Comparison of ENCODE assay signal across 8 cellular contexts in the genomic region with DNA sequence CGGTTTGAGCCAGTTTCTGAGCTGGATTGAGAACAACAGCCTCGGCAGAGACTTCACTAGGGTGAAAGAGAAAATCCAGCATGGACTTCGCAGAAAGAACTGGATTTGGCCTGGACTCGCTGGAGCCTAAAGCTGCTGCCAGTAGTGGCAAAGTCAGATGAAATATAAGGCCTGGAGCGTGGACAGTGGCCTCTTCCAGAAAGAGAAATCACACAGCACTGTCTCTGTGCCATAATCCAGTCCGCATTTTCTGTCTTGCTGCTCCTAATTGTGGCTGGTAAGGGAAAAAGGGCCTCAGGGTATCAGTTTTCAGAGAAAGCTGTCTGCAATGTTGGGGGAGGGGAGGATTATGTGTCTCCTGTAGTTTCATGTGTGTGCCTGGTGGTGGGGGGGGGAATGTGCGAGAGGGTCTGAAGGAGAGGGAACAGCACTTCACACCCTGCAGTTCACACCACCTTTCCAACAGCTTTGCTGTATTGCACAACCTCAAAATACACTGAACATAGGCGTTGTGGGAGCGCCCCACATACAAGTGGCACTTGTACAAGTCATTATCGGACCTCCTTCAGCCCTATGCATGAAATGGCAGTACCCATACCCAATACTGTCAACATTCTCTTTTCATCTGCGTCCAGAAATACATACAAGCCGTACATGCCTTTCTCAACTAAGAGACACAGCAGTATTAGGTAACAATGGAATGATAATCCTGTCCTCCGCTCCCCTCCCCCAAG.
DNase-seq lines count a peak whose midpoint lies in the region; ATAC-seq and TF ChIP-seq lines count a peak whose summit lies in the region.

No MANE protein-coding gene starts in this region.

- H3K36me3 ChIP-seq in ACC112 (ENCODE audit: insufficient read depth, low read length), result no peaks in the 10 kb centered on the region

- H3K27me3 Mint-ChIP-seq in activated CD8-positive, alpha-beta T cell treated with anti-CD3 and anti-CD28 coated beads for 36 hours, result no peaks in the 10 kb centered on the region

- TF ChIP-seq CTCF in activated CD8-positive, alpha-beta T cell treated with anti-CD3 and anti-CD28 coated beads for 36 hours (IDR thresholded peaks at IDR 0.05), result no peak

- ATAC-seq in GM18861 (IDR thresholded peaks at IDR 0.05; ENCODE audit: unreplicated experiment) (peak; percentile 67), HG03442 (IDR thresholded peaks at IDR 0.05; ENCODE audit: unreplicated experiment) (peak; percentile 52)
- ATAC-seq in activated CD8-positive, alpha-beta T cell treated with anti-CD3 and anti-CD28 coated beads for 36 hours, result peak; percentile 78

- peak overlapping the region; percentile 52 for H3K4me3 Mint-ChIP-seq in activated CD8-positive, alpha-beta T cell treated with anti-CD3 and anti-CD28 coated beads for 36 hours

- H3K27ac Mint-ChIP-seq in activated CD8-positive, alpha-beta T cell treated with anti-CD3 and anti-CD28 coated beads for 36 hours, result peak overlapping the region; percentile 92

- peaks cover 26% of the 10 kb centered on the region for H3K9me3 Mint-ChIP-seq in activated CD8-positive, alpha-beta T cell treated with anti-CD3 and anti-CD28 coated beads for 36 hours

- POLR2A ChIA-PET in activated CD8-positive, alpha-beta T cell treated with anti-CD3 and anti-CD28 coated beads for 36 hours (lab: Charles Lee), result interaction anchor here (0.6 to 2.3 kb wide), 8 partner anchors 16 to 195 kb away, joined by 3 to 13 read pairs (median 4); partner anchors contain the start of gene ATF7IP

- CTCF ChIA-PET in activated CD8-positive, alpha-beta T cell treated with anti-CD3 and anti-CD28 coated beads for 36 hours (lab: Charles Lee), result interaction anchor here (0.6 to 1.9 kb wide), 16 partner anchors 16 to 196 kb away, joined by 3 to 18 read pairs (median 4); partner anchors contain the start of gene ATF7IP

- peak overlapping the region; percentile 67 for H2AFZ ChIP-seq in ACC112 (ENCODE audit: low read length, unreplicated experiment)

- intact Hi-C loops in activated CD8-positive, alpha-beta T cell treated with anti-CD3 and anti-CD28 coated beads for 36 hours (cut with micrococcal nuclease), result loop anchor here (2.0 kb wide), 2 partner anchors 109 to 159 kb away; no protein-coding TSS in a partner anchor

- H3K27ac ChIP-seq in ACC112 (ENCODE audit: low read depth, low read length), result peak overlapping the region; percentile 97

- H3K36me3 Mint-ChIP-seq in activated CD8-positive, alpha-beta T cell treated with anti-CD3 and anti-CD28 coated beads for 36 hours (ENCODE audit: low read depth), result peaks cover 22% of the 10 kb centered on the region

- H3K4me3 ChIP-seq in ACC112 (ENCODE audit: low read depth, low read length), result peak overlapping the region; percentile 59; the same call in 1 of the 2 replicates

- DNase-seq in NCI-H526 (lab: John Stamatoyannopoulos, UW) (peak; percentile 99 to 100), lung microvascular endothelial cell (ENCODE audit: low read depth in 2 of 2) (peak; percentile 99)
- peak; percentile 95 for DNase-seq in activated CD8-positive, alpha-beta T cell treated with anti-CD3 and anti-CD28 coated beads for 36 hours
- DNase-seq in effector CD4-positive, alpha-beta T cell, result peak; percentile 75
- DNase-seq in stimulated activated CD4-positive, alpha-beta T cell treated with anti-CD3 and anti-CD28 coated beads, TNF-alpha, amount 100 ng/mL, for 24 hours (ENCODE audit: low read depth in 3 of 3), result peak; percentile 71 to 79 (median 75)

- H3K4me1 ChIP-seq in ACC112 (ENCODE audit: control insufficient read depth, insufficient read depth, low read length, unreplicated experiment), result peaks cover 42% of the 10 kb centered on the region

- peaks cover 46% of the 10 kb centered on the region for H3K4me1 Mint-ChIP-seq in activated CD8-positive, alpha-beta T cell treated with anti-CD3 and anti-CD28 coated beads for 36 hours (ENCODE audit: low read depth)

- H3K27me3 ChIP-seq in ACC112 (ENCODE audit: insufficient read depth, low read length), result no peaks in the 10 kb centered on the region

- no peaks in the 10 kb centered on the region for H3K79me2 ChIP-seq in ACC112 (ENCODE audit: control insufficient read depth, insufficient read depth, low read length, unreplicated experiment)

Comparison
In these comparisons a context has a peak if more than half of its experiments do, and no peak if none do; other contexts are left out.
1. Peak in every context shown above with its lines: DNase-seq, ATAC-seq, H3K4me3 ChIP-seq and H3K27ac ChIP-seq.